18 cellular contexts compared by ENCODE assay signal in genomic region chr14:69055125-69055524, GRCh38.
A peak's percentile ranks its signal among the peaks of the same experiment; 100 is the strongest.
DNase-seq lines count a peak whose midpoint lies in the region; ATAC-seq, FAIRE-seq and TF ChIP-seq lines count a peak whose summit lies in the region.
"Had no signal": no experiment of that assay in that cellular context is flagged by ENCODE, and none has a peak within 500 bp of the region (broad histone marks: within the 10 kb centered on the region; RNA-seq: fewer than 3 reads in every experiment).

No MANE protein-coding gene starts in this region.

- H3K4me3 Mint-ChIP-seq in astrocyte (ENCODE audit: unreplicated experiment) = peak overlapping the region; percentile 55
- H3K4me3 Mint-ChIP-seq: CD4-positive, CD25-positive, alpha-beta regulatory T cell; stimulated activated naive CD8-positive, alpha-beta T cell treated with anti-CD3 and anti-CD28 coated beads, Interleukin-15, Interleukin-2, amounts not matched to agents 100 ng/mL and 50 ng/mL, for 24 hours had no signal

- H3K4me1 ChIP-seq in astrocyte (ENCODE audit: insufficient read depth, low read length) = peaks cover 49% of the 10 kb centered on the region

- DNase-seq in HTR-8/SVneo (ENCODE audit: insufficient read length, low spot score) (peak; percentile 99), astrocyte (ENCODE audit: low read depth) (peak; percentile 98), kidney epithelial cell (ENCODE audit: low read depth) (peak; percentile 91), NOMO-1 (lab: John Stamatoyannopoulos, UW; ENCODE audit: unreplicated experiment in 2 of 2) (no peak)
- peak; percentile 3 to 29 for DNase-seq in stimulated activated CD8-positive, alpha-beta memory T cell treated with anti-CD3 and anti-CD28 coated beads, Interleukin-7, amount 100 ng/mL, for 48 hours (ENCODE audit: extremely low read depth in 1 of 2, low read depth in 1 of 2)
- no peak for DNase-seq in activated T-cell treated with anti-CD3 and anti-CD28 coated beads, Interleukin-2, amount 50 U/mL, for 1 hour
- DNase-seq: activated CD4-positive, alpha-beta T cell treated with anti-CD3 and anti-CD28 coated beads for 4 hours; anterior cingulate cortex; CD4-positive, CD25-positive, alpha-beta regulatory T cell; gastrocnemius medialis; GOT3; Karpas-422; NCI-H1694 treated with DMSO at 0.1 percent for 48 hours; NCI-H524; stimulated activated CD4-positive, alpha-beta T cell treated with anti-CD3 and anti-CD28 coated beads, Interleukin-4, amount 100 ng/mL, for 24 hours had no signal

- H3K9ac ChIP-seq in astrocyte (ENCODE audit: low read length) = peak overlapping the region; percentile 73

- no peaks in the 10 kb centered on the region for H4K20me1 ChIP-seq in astrocyte (ENCODE audit: insufficient read depth, low read length)

- peak; percentile 100 for FAIRE-seq in HTR-8/SVneo (lab: Jason Lieb, UNC)
- no peak for FAIRE-seq in astrocyte (lab: Jason Lieb, UNC)
- FAIRE-seq: GM19239 had no signal

- H3K36me3 ChIP-seq in astrocyte (ENCODE audit: insufficient read depth, low read length) (peaks cover 17% of the 10 kb centered on the region), kidney epithelial cell (ENCODE audit: control insufficient read depth, insufficient read depth, low read length) (peaks cover 3% of the 10 kb centered on the region)

- no peaks in the 10 kb centered on the region for H3K27me3 Mint-ChIP-seq in astrocyte (ENCODE audit: low read depth, unreplicated experiment)
- H3K27me3 Mint-ChIP-seq: CD4-positive, CD25-positive, alpha-beta regulatory T cell; stimulated activated naive CD8-positive, alpha-beta T cell treated with anti-CD3 and anti-CD28 coated beads, Interleukin-15, Interleukin-2, amounts not matched to agents 100 ng/mL and 50 ng/mL, for 24 hours had no signal

- H3K4me2 ChIP-seq in astrocyte (ENCODE audit: low read length) = peak overlapping the region; percentile 70

- no peak for TF ChIP-seq CTCF in astrocyte (IDR thresholded peaks at IDR 0.05; ENCODE audit: insufficient read depth, low read depth, low read length)
- TF ChIP-seq CTCF in kidney epithelial cell (IDR thresholded peaks at IDR 0.05; ENCODE audit: insufficient read depth, low read length, poor library complexity, severe bottlenecking) = no peak

- H3K27me3 ChIP-seq in astrocyte (ENCODE audit: insufficient read depth, low read length) (no peaks in the 10 kb centered on the region), kidney epithelial cell (ENCODE audit: control insufficient read depth, insufficient read depth, low read length) (no peaks in the 10 kb centered on the region)
- H3K27me3 ChIP-seq: gastrocnemius medialis had no signal

- no peak overlapping the region for H2AFZ ChIP-seq in astrocyte (ENCODE audit: low read depth, low read length)

- H3K4me3 ChIP-seq in astrocyte (ENCODE audit: insufficient read depth, low read depth, low read length) (peak overlapping the region; percentile 10), kidney epithelial cell (ENCODE audit: low read depth, low read length) (no peak overlapping the region)
- H3K4me3 ChIP-seq: gastrocnemius medialis had no signal

- peak overlapping the region; percentile 83 for H3K27ac ChIP-seq in astrocyte (ENCODE audit: low read depth, low read length)
- H3K27ac ChIP-seq: gastrocnemius medialis had no signal

- peaks cover 37% of the 10 kb centered on the region for H3K36me3 Mint-ChIP-seq in astrocyte (ENCODE audit: low read depth, unreplicated experiment)

- H3K4me1 Mint-ChIP-seq in astrocyte (ENCODE audit: low read depth, unreplicated experiment) = peaks cover 82% of the 10 kb centered on the region

- H3K9me3 ChIP-seq in astrocyte (ENCODE audit: insufficient read depth, low read depth, low read length) = no peaks in the 10 kb centered on the region
- H3K9me3 ChIP-seq: gastrocnemius medialis had no signal

- H3K27ac Mint-ChIP-seq in astrocyte (ENCODE audit: unreplicated experiment) = peak overlapping the region; percentile 100
- H3K27ac Mint-ChIP-seq: stimulated activated naive CD8-positive, alpha-beta T cell treated with anti-CD3 and anti-CD28 coated beads, Interleukin-15, Interleukin-2, amounts not matched to agents 100 ng/mL and 50 ng/mL, for 24 hours had no signal

- peaks cover 21% of the 10 kb centered on the region for H3K79me2 ChIP-seq in astrocyte (ENCODE audit: insufficient read depth, low read length)

- no peaks in the 10 kb centered on the region for H3K9me3 Mint-ChIP-seq in astrocyte (ENCODE audit: unreplicated experiment)
- H3K9me3 Mint-ChIP-seq: CD4-positive, CD25-positive, alpha-beta regulatory T cell; stimulated activated naive CD8-positive, alpha-beta T cell treated with anti-CD3 and anti-CD28 coated beads, Interleukin-15, Interleukin-2, amounts not matched to agents 100 ng/mL and 50 ng/mL, for 24 hours had no signal

- no peak for ATAC-seq in GM21576 (IDR thresholded peaks at IDR 0.05; ENCODE audit: unreplicated experiment)
- ATAC-seq: gastrocnemius medialis had no signal

Comparison
In these comparisons a context has a peak if more than half of its experiments do, and no peak if none do; other contexts are left out.
1. DNase-seq: peak in HTR-8/SVneo (single experiment), astrocyte (single experiment), kidney epithelial cell (single experiment) and stimulated activated CD8-positive, alpha-beta memory T cell treated with anti-CD3 and anti-CD28 coated beads, Interleukin-7, amount 100 ng/mL, for 48 hours (2 of 2); none in NOMO-1 (0 of 2) and activated T-cell treated with anti-CD3 and anti-CD28 coated beads, Interleukin-2, amount 50 U/mL, for 1 hour (single experiment).